In the genomic region with DNA sequence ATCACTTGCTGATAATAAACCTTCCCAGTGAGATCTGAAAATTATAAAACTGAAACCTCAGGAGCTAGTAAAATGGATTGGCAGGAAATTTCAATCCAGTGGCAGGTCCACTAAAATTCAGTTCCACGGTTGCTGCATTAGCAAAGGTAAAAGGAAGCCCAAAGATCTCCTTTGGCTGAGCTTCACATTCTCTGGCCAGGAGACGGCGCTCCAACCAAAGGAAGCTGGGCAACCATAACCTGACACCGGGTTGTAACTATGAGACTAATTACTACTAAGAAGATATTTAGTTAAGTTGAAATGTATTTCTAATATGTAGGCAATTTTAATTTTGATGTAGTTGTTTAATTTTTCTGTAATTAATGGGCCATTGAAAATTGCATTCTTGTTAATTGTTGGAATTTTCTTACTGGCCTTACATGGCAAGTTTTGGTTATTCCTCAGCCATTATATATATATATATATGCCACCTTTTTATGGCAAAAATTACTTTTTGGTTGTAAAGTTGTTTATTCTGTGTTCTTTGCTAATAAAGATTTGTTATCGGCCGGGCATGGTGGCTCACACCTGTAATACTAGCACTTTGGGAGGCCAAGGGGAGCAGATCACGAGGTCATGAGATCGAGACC, we compare ENCODE assay signal across 9 cellular contexts. TPM values are rescaled to one million over a fixed set of nuclear protein-coding genes. Genes with fewer than 3 reads are reported as not detected.
DNase-seq lines count a peak whose midpoint lies in the region; ATAC-seq and FAIRE-seq lines count a peak whose summit lies in the region.
"Had no signal": no experiment of that assay in that cellular context is flagged by ENCODE, and none has a peak within 500 bp of the region (broad histone marks: within the 10 kb centered on the region; RNA-seq: fewer than 3 reads in every experiment).

No MANE protein-coding gene starts in this region.

- DNase-seq in activated CD4-positive, CD25-positive, alpha-beta regulatory T cell treated with anti-CD3 and anti-CD28 coated beads, Interleukin-2, amount 50 U/mL, for 72 hours: peak; percentile 39
- DNase-seq in NCI-H146 treated with DMSO at 0.1 percent for 48 hours (lab: John Stamatoyannopoulos, UW; ENCODE audit: unreplicated experiment) (peak; percentile 9), foreskin melanocyte (peak; percentile 11), cerebellum (ENCODE audit: low spot score) (no peak), GM19239 (ENCODE audit: insufficient read length, low spot score) (no peak)
- peak; percentile 70 for DNase-seq in activated CD8-positive, alpha-beta memory T cell treated with anti-CD3 and anti-CD28 coated beads for 24 hours
- peak in 3 of 4 experiments; percentile 13 to 29 (median 17) for DNase-seq in stimulated activated CD4-positive, alpha-beta T cell treated with anti-CD3 and anti-CD28 coated beads, Interleukin-1b, Interleukin-23, amount 100 ng/mL, for 24 hours (ENCODE audit: low read depth in 4 of 4, low spot score in 1 of 4)

- no peak for FAIRE-seq in GM19239 (lab: Jason Lieb, UNC)
- FAIRE-seq: colon had no signal

- no peak for ATAC-seq in activated CD4-positive, CD25-positive, alpha-beta regulatory T cell treated with anti-CD3 and anti-CD28 coated beads, Interleukin-2, amount 50 U/mL, for 24 hours

RNA-seq across cellular contexts. Expression of a gene that starts 17.0 kb away (rescaled TPM):
- total RNA-seq in cerebellum: not detected

RNA-seq across cellular contexts. Expression of a gene that starts 27.4 kb away (rescaled TPM):
- not detected for total RNA-seq in cerebellum

Comparison
In these comparisons a context has a peak if more than half of its experiments do, and no peak if none do; other contexts are left out.
1. DNase-seq: peak in activated CD4-positive, CD25-positive, alpha-beta regulatory T cell treated with anti-CD3 and anti-CD28 coated beads, Interleukin-2, amount 50 U/mL, for 72 hours (single experiment), NCI-H146 treated with DMSO at 0.1 percent for 48 hours (single experiment), activated CD8-positive, alpha-beta memory T cell treated with anti-CD3 and anti-CD28 coated beads for 24 hours (single experiment), foreskin melanocyte (single experiment) and stimulated activated CD4-positive, alpha-beta T cell treated with anti-CD3 and anti-CD28 coated beads, Interleukin-1b, Interleukin-23, amount 100 ng/mL, for 24 hours (3 of 4); none in cerebellum (single experiment) and GM19239 (single experiment).